In the genomic region with DNA sequence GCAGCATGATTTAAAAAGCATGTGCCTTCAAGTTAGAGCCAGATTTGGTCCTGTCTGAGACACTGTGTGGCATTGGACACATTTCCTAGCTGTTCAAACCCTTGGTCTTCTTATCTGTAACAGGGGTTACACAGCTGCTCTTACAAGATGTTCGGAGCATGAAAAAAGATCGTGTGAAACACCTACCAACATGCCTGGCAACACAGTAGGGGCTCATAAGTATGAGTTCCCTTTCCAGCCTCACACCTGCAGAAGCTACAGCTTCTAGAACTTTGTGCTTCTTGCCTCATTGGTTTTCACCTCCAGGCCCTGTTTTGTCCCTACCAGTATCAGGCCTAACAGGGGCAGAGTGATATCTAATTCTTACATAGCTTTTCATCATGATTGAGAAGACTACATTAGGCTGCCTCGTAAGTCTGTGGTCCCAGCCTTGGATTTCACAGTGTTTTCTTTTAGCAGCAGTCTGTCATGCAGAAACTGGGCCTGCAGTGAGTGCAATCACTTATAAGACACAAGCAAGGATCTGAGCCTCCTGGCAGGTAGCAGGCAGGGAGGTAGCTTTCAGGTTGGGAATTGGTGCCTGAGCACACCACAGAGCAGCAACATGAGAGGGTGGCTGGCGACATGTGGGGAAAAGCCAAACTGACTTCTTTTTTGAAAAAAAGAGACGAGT, we compare ENCODE assay signal across 1 cellular context.
TF ChIP-seq lines count a peak whose summit lies in the region.

No MANE protein-coding gene starts in this region.

TF ChIP-seq in H1, 55 proteins besides CTCF, POLR2A, EP300 and RAD21:
- TF ChIP-seq POU5F1 (IDR thresholded peaks at IDR 0.05; ENCODE audit: low read depth, low read length) (no peak), PHF8 (conservative IDR thresholded peaks at IDR 0.05; ENCODE audit: low read depth, low read length) (no peak), NRF1 (IDR thresholded peaks at IDR 0.05; ENCODE audit: low read depth, low read length) (no peak), SAP30 (IDR thresholded peaks at IDR 0.05; ENCODE audit: insufficient read depth, insufficient replicate concordance, low read length) (no peak), SP1 (IDR thresholded peaks at IDR 0.05; ENCODE audit: low read depth, low read length) (no peak), ATF2 (IDR thresholded peaks at IDR 0.05; ENCODE audit: low read length) (no peak), YY1 (IDR thresholded peaks at IDR 0.05; ENCODE audit: low read depth, low read length) (no peak)
- TF ChIP-seq, protein P1, sequence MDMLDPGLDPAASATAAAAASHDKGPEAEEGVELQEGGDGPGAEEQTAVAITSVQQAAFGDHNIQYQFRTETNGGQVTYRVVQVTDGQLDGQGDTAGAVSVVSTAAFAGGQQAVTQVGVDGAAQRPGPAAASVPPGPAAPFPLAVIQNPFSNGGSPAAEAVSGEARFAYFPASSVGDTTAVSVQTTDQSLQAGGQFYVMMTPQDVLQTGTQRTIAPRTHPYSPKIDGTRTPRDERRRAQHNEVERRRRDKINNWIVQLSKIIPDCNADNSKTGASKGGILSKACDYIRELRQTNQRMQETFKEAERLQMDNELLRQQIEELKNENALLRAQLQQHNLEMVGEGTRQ (IDR thresholded peaks at IDR 0.05; ENCODE audit: low read length), result no peak
- TF ChIP-seq, protein P2, sequence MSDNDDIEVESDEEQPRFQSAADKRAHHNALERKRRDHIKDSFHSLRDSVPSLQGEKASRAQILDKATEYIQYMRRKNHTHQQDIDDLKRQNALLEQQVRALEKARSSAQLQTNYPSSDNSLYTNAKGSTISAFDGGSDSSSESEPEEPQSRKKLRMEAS (IDR thresholded peaks at IDR 0.05), result no peak
